In genomic region chrX:39704590-39704989, GRCh38 we compare ENCODE assay signal across 28 cellular contexts.
"Had no signal": no experiment of that assay in that cellular context is flagged by ENCODE, and none has a peak within 500 bp of the region (broad histone marks: within the 10 kb centered on the region; RNA-seq: fewer than 3 reads in every experiment).

No MANE protein-coding gene starts in this region.

- H3K36me3 ChIP-seq: ascending aorta, breast epithelium, cardiac muscle cell, colonic mucosa, esophagus squamous epithelium, gastroesophageal sphincter had no signal

- H3K27ac ChIP-seq: ascending aorta, breast epithelium, cardiac muscle cell, colonic mucosa, epithelial cell of prostate, esophagus squamous epithelium, gastroesophageal sphincter had no signal

- H3K36me3 Mint-ChIP-seq: activated CD4-positive, alpha-beta memory T cell treated with anti-CD3 and anti-CD28 coated beads for 36 hours; activated CD8-positive, alpha-beta memory T cell treated with anti-CD3 and anti-CD28 coated beads, Interleukin-2, amount 10 ng/mL, durations not matched to agents 7 days and 5 days; activated naive CD4-positive, alpha-beta T cell treated with anti-CD3 and anti-CD28 coated beads, Interleukin-2, amount 10 ng/mL, durations not matched to agents 7 days and 5 days; activated naive CD4-positive, alpha-beta T cell treated with anti-CD3 and anti-CD28 coated beads, Interleukin-2, amount 50 U/mL, for 72 hours; activated naive CD8-positive, alpha-beta T cell treated with anti-CD3 and anti-CD28 coated beads, Interleukin-2, amount 10 ng/mL, durations not matched to agents 7 days and 5 days; brain had no signal

- H3K4me1 ChIP-seq: ascending aorta, breast epithelium, colonic mucosa, esophagus squamous epithelium, gastroesophageal sphincter had no signal

- H3K27ac Mint-ChIP-seq: activated CD4-positive, alpha-beta memory T cell treated with anti-CD3 and anti-CD28 coated beads for 36 hours; activated CD4-positive, alpha-beta T cell treated with anti-CD3 and anti-CD28 coated beads for 36 hours; activated CD4-positive, alpha-beta T cell treated with anti-CD3 and anti-CD28 coated beads, Interleukin-2, amount 10 ng/mL, durations not matched to agents 24 days and 14 days; activated CD8-positive, alpha-beta memory T cell treated with anti-CD3 and anti-CD28 coated beads, Interleukin-2, amount 10 ng/mL, durations not matched to agents 7 days and 5 days; activated CD8-positive, alpha-beta T cell treated with anti-CD3 and anti-CD28 coated beads, Interleukin-2, amount 10 ng/mL, durations not matched to agents 7 days and 5 days; activated naive CD4-positive, alpha-beta T cell treated with anti-CD3 and anti-CD28 coated beads, Interleukin-2, amount 10 ng/mL, durations not matched to agents 7 days and 5 days; activated naive CD4-positive, alpha-beta T cell treated with anti-CD3 and anti-CD28 coated beads, Interleukin-2, amount 50 U/mL, for 72 hours; activated naive CD8-positive, alpha-beta T cell treated with anti-CD3 and anti-CD28 coated beads, Interleukin-2, amount 10 ng/mL, durations not matched to agents 7 days and 5 days; activated T-cell treated with anti-CD3 and anti-CD28 coated beads, Interleukin-2, amount 50 U/mL, for 72 hours; brain had no signal

- H3K4me3 Mint-ChIP-seq: activated CD4-positive, alpha-beta memory T cell treated with anti-CD3 and anti-CD28 coated beads for 36 hours; activated CD4-positive, alpha-beta T cell treated with anti-CD3 and anti-CD28 coated beads for 36 hours; activated CD4-positive, alpha-beta T cell treated with anti-CD3 and anti-CD28 coated beads, Interleukin-2, amount 10 ng/mL, durations not matched to agents 24 days and 14 days; activated CD8-positive, alpha-beta memory T cell treated with anti-CD3 and anti-CD28 coated beads, Interleukin-2, amount 10 ng/mL, durations not matched to agents 7 days and 5 days; activated CD8-positive, alpha-beta T cell treated with anti-CD3 and anti-CD28 coated beads, Interleukin-2, amount 10 ng/mL, durations not matched to agents 7 days and 5 days; activated naive CD4-positive, alpha-beta T cell treated with anti-CD3 and anti-CD28 coated beads, Interleukin-2, amount 10 ng/mL, durations not matched to agents 7 days and 5 days; activated naive CD8-positive, alpha-beta T cell treated with anti-CD3 and anti-CD28 coated beads, Interleukin-2, amount 10 ng/mL, durations not matched to agents 7 days and 5 days; activated T-cell treated with anti-CD3 and anti-CD28 coated beads, Interleukin-2, amount 50 U/mL, for 72 hours; brain had no signal

- H3K27me3 ChIP-seq: ascending aorta, cardiac muscle cell, colonic mucosa, gastroesophageal sphincter had no signal

- H3K4me1 Mint-ChIP-seq: activated CD4-positive, alpha-beta T cell treated with anti-CD3 and anti-CD28 coated beads for 36 hours; activated CD4-positive, alpha-beta T cell treated with anti-CD3 and anti-CD28 coated beads, Interleukin-2, amount 10 ng/mL, durations not matched to agents 24 days and 14 days; activated CD8-positive, alpha-beta memory T cell treated with anti-CD3 and anti-CD28 coated beads, Interleukin-2, amount 10 ng/mL, durations not matched to agents 7 days and 5 days; activated naive CD4-positive, alpha-beta T cell treated with anti-CD3 and anti-CD28 coated beads, Interleukin-2, amount 10 ng/mL, durations not matched to agents 7 days and 5 days; activated naive CD8-positive, alpha-beta T cell treated with anti-CD3 and anti-CD28 coated beads, Interleukin-2, amount 10 ng/mL, durations not matched to agents 7 days and 5 days had no signal

- H3K4me3 ChIP-seq: ascending aorta, breast epithelium, cardiac muscle cell, colonic mucosa, esophagus squamous epithelium, gastroesophageal sphincter had no signal

- ATAC-seq: activated CD8-positive, alpha-beta memory T cell treated with anti-CD3 and anti-CD28 coated beads, Interleukin-2, amount 10 ng/mL, durations not matched to agents 7 days and 5 days; activated CD8-positive, alpha-beta T cell treated with anti-CD3 and anti-CD28 coated beads, Interleukin-2, amount 10 ng/mL, durations not matched to agents 7 days and 5 days; activated naive CD4-positive, alpha-beta T cell treated with anti-CD3 and anti-CD28 coated beads, Interleukin-2, amount 50 U/mL, for 72 hours; activated T-cell treated with anti-CD3 and anti-CD28 coated beads, Interleukin-2, amount 50 U/mL, for 72 hours had no signal

- H3K9me3 ChIP-seq: ascending aorta, colonic mucosa, esophagus squamous epithelium, gastroesophageal sphincter had no signal

- H3K9me3 Mint-ChIP-seq: activated CD4-positive, alpha-beta T cell treated with anti-CD3 and anti-CD28 coated beads, Interleukin-2, amount 10 ng/mL, durations not matched to agents 24 days and 14 days; activated naive CD4-positive, alpha-beta T cell treated with anti-CD3 and anti-CD28 coated beads, Interleukin-2, amount 10 ng/mL, durations not matched to agents 7 days and 5 days; activated naive CD8-positive, alpha-beta T cell treated with anti-CD3 and anti-CD28 coated beads, Interleukin-2, amount 10 ng/mL, durations not matched to agents 7 days and 5 days had no signal

- H3K27me3 Mint-ChIP-seq: activated CD4-positive, alpha-beta memory T cell treated with anti-CD3 and anti-CD28 coated beads for 36 hours; activated CD4-positive, alpha-beta T cell treated with anti-CD3 and anti-CD28 coated beads for 36 hours; activated CD4-positive, alpha-beta T cell treated with anti-CD3 and anti-CD28 coated beads, Interleukin-2, amount 10 ng/mL, durations not matched to agents 24 days and 14 days had no signal

- DNase-seq: activated CD4-positive, alpha-beta T cell treated with anti-CD3 and anti-CD28 coated beads, Interleukin-2, amount 10 ng/mL, durations not matched to agents 24 days and 14 days; activated CD4-positive, CD25-positive, alpha-beta regulatory T cell; activated CD4-positive, CD25-positive, alpha-beta regulatory T cell treated with anti-CD3 and anti-CD28 coated beads, Interleukin-2, amount 50 U/mL, for 72 hours; activated CD8-positive, alpha-beta memory T cell treated with anti-CD3 and anti-CD28 coated beads, Interleukin-2, amount 10 ng/mL, durations not matched to agents 7 days and 5 days; activated CD8-positive, alpha-beta memory T cell treated with anti-CD3 and anti-CD28 coated beads, Interleukin-2, amount 50 U/mL, for 4 hours; activated CD8-positive, alpha-beta T cell treated with anti-CD3 and anti-CD28 coated beads, Interleukin-2, amount 10 ng/mL, durations not matched to agents 7 days and 5 days; activated gamma-delta T cell; activated naive CD4-positive, alpha-beta T cell; activated naive CD4-positive, alpha-beta T cell treated with anti-CD3 and anti-CD28 coated beads, Interleukin-2, amount 10 ng/mL, durations not matched to agents 7 days and 5 days; activated naive CD8-positive, alpha-beta T cell treated with anti-CD3 and anti-CD28 coated beads, Interleukin-2, amount 10 ng/mL, durations not matched to agents 7 days and 5 days; activated T-cell treated with anti-CD3 and anti-CD28 coated beads, Interleukin-2, amount 50 U/mL, for 1 hour; activated T-cell treated with anti-CD3 and anti-CD28 coated beads, Interleukin-2, amount 50 U/mL, for 72 hours; central memory CD4-positive, alpha-beta T cell; cerebellar nuclear complex; effector CD8-positive, alpha-beta T cell; esophagus squamous epithelium; foreskin melanocyte; T-helper 2 cell had no signal
